ENCODE assay signal across 25 cellular contexts in genomic region chr10:62765726-62766125, GRCh38. TPM values are rescaled to one million over a fixed set of nuclear protein-coding genes. Genes with fewer than 3 reads are reported as not detected.
DNase-seq lines count a peak whose midpoint lies in the region; ATAC-seq, FAIRE-seq and TF ChIP-seq lines count a peak whose summit lies in the region.
"Had no signal": no experiment of that assay in that cellular context is flagged by ENCODE, and none has a peak within 500 bp of the region (broad histone marks: within the 10 kb centered on the region; RNA-seq: fewer than 3 reads in every experiment).

No MANE protein-coding gene starts in this region.

- FAIRE-seq in HTR-8/SVneo (lab: Jason Lieb, UNC) (no peak), GM12892 (lab: Jason Lieb, UNC) (no peak)
- FAIRE-seq: A549, GM12891, H54 had no signal

- H3K4ac ChIP-seq in H9 (ENCODE audit: low read depth, low read length), result no peak overlapping the region

- WGBS in H9 (ENCODE audit: extremely low coverage, insufficient read length, low lambda C conversion rate), result no CpG with 5 or more reads among the region's 2 CpGs

- no peaks in the 10 kb centered on the region for H4K20me1 ChIP-seq in H9 (ENCODE audit: control insufficient read depth, insufficient read depth, insufficient read length)
- H4K20me1 ChIP-seq: BLaER1 treated with 17β-estradiol and CSF1 and Interleukin-3, amounts not matched to agents 10 nM and 100 nM had no signal

- no peak for TF ChIP-seq CTCF in H9 (conservative IDR thresholded peaks at IDR 0.05)

- no peak overlapping the region for H3T11ph ChIP-seq in H9 (ENCODE audit: low read length)

- no peak overlapping the region for H3K27ac ChIP-seq in H9 (ENCODE audit: insufficient read length, low read depth, low read length)
- H3K27ac ChIP-seq: A549; BLaER1 treated with 17β-estradiol and CSF1 and Interleukin-3, amounts not matched to agents 10 nM and 100 nM had no signal

- no peak overlapping the region for H4K5ac ChIP-seq in H9 (ENCODE audit: insufficient read length, low read depth, low read length)

- peak; percentile 54 to 75 for ATAC-seq in naive thymus-derived CD8-positive, alpha-beta T cell
- ATAC-seq in stimulated activated naive B cell treated with anti-CD40 and anti-IgM and Interleukin-4, amounts not matched to agents 10 μg/mL and 1 μg/mL and 100 μg/mL, for 72 hours (replicated peaks), result no peak
- ATAC-seq: A549 had no signal

- peaks cover 29% of the 10 kb centered on the region for H3K4me1 Mint-ChIP-seq in activated naive CD4-positive, alpha-beta T cell treated with anti-CD3 and anti-CD28 coated beads, Interleukin-2, amount 50 U/mL, for 24 hours
- H3K4me1 Mint-ChIP-seq in H9, result peaks cover 19 to 21% of the 10 kb centered on the region in 2 experiments
- H3K4me1 Mint-ChIP-seq in naive thymus-derived CD8-positive, alpha-beta T cell, result peaks cover 12 to 14% (median 12%) of the 10 kb centered on the region in 4 donors
- H3K4me1 Mint-ChIP-seq in stimulated activated naive B cell treated with anti-CD40 and anti-IgM and Interleukin-4, amounts not matched to agents 10 μg/mL and 1 μg/mL and 100 μg/mL, for 72 hours, result peaks cover 25 to 44% of the 10 kb centered on the region in 2 donors

- no peak overlapping the region for H3K9ac ChIP-seq in H9 (ENCODE audit: extremely low read depth, insufficient read length, low read length)
- H3K9ac ChIP-seq: BLaER1 treated with 17β-estradiol and CSF1 and Interleukin-3, amounts not matched to agents 10 nM and 100 nM had no signal

- no peak overlapping the region for H3K14ac ChIP-seq in H9 (ENCODE audit: insufficient read depth, low read length)

- no peak for TF ChIP-seq POLR2A in GM12892 (IDR thresholded peaks at IDR 0.05; ENCODE audit: low read depth, low read length)

- H3K27me3 ChIP-seq in H9 (ENCODE audit: insufficient read depth, low read length), result no peaks in the 10 kb centered on the region
- H3K27me3 ChIP-seq: BE2C; BLaER1 treated with 17β-estradiol and CSF1 and Interleukin-3, amounts not matched to agents 10 nM and 100 nM had no signal

- H3K4me3 Mint-ChIP-seq in activated naive CD4-positive, alpha-beta T cell treated with anti-CD3 and anti-CD28 coated beads, Interleukin-2, amount 50 U/mL, for 24 hours, result no peak overlapping the region
- no peak overlapping the region for H3K4me3 Mint-ChIP-seq in H9
- H3K4me3 Mint-ChIP-seq in naive thymus-derived CD8-positive, alpha-beta T cell, result peak overlapping the region in 1 of 10 donors; percentile 48
- H3K4me3 Mint-ChIP-seq in stimulated activated naive B cell treated with anti-CD40 and anti-IgM and Interleukin-4, amounts not matched to agents 10 μg/mL and 1 μg/mL and 100 μg/mL, for 72 hours, result no peak overlapping the region
- H3K4me3 Mint-ChIP-seq: CD14-positive monocyte; CD4-positive, alpha-beta T cell had no signal

- H2BK15ac ChIP-seq in H9 (ENCODE audit: low read depth, low read length), result 0 out of 2 replicates have a peak overlapping the region, but pooled peaks have one; percentile 15

- POLR2A ChIA-PET in naive thymus-derived CD8-positive, alpha-beta T cell (lab: Charles Lee), result interaction anchor here (1.2 to 1.4 kb wide), 2 partner anchors 14 to 31 kb away, joined by 3 to 4 read pairs; no protein-coding TSS in a partner anchor

- H3K9me3 Mint-ChIP-seq in activated naive CD4-positive, alpha-beta T cell treated with anti-CD3 and anti-CD28 coated beads, Interleukin-2, amount 50 U/mL, for 24 hours, result no peaks in the 10 kb centered on the region
- no peaks in the 10 kb centered on the region; a peak in 1 of 5 replicates for H3K9me3 Mint-ChIP-seq in H9
- no peaks in the 10 kb centered on the region for H3K9me3 Mint-ChIP-seq in naive thymus-derived CD8-positive, alpha-beta T cell
- peaks cover 0 to 6% of the 10 kb centered on the region in 2 donors for H3K9me3 Mint-ChIP-seq in stimulated activated naive B cell treated with anti-CD40 and anti-IgM and Interleukin-4, amounts not matched to agents 10 μg/mL and 1 μg/mL and 100 μg/mL, for 72 hours
- H3K9me3 Mint-ChIP-seq: CD4-positive, alpha-beta T cell had no signal

- no peak overlapping the region for H2AFZ ChIP-seq in H9 (ENCODE audit: low read length)

- no peaks in the 10 kb centered on the region for H3K79me1 ChIP-seq in H9 (ENCODE audit: insufficient read depth, low read depth, low read length, poor library complexity, severe bottlenecking)

- H2BK120ac ChIP-seq in H9 (ENCODE audit: low read depth, low read length, poor library complexity, severe bottlenecking), result no peak overlapping the region

- H2AK5ac ChIP-seq in H9 (ENCODE audit: insufficient read length, low read length), result no peak overlapping the region

- no peak overlapping the region for H4K91ac ChIP-seq in H9 (ENCODE audit: insufficient read length, low read depth, low read length)

- no peak overlapping the region for H2BK5ac ChIP-seq in H9 (ENCODE audit: insufficient read length, low read length)

- no peak overlapping the region for H3K4me2 ChIP-seq in H9 (ENCODE audit: insufficient read depth, insufficient read length, low read length)
- H3K4me2 ChIP-seq: A549; BLaER1 treated with 17β-estradiol and CSF1 and Interleukin-3, amounts not matched to agents 10 nM and 100 nM had no signal

- no peak overlapping the region for H3K23ac ChIP-seq in H9 (ENCODE audit: insufficient read length, low read depth, low read length)

- no peak for DNase-seq in activated naive CD4-positive, alpha-beta T cell treated with anti-CD3 and anti-CD28 coated beads, Interleukin-2, amount 50 U/mL, for 16 hours
- DNase-seq in H9, result no peak
- peak in 2 of 10 donors; percentile 15 to 24 for DNase-seq in naive thymus-derived CD8-positive, alpha-beta T cell
- DNase-seq in stimulated activated naive B cell treated with anti-CD40 and anti-IgM and Interleukin-4, amounts not matched to agents 10 μg/mL and 1 μg/mL and 100 μg/mL, for 72 hours, result no peak
- DNase-seq in HTR-8/SVneo (ENCODE audit: insufficient read length, low spot score), result no peak
- no peak for DNase-seq in GM12892 (ENCODE audit: insufficient read length)
- DNase-seq: 8988T; ACHN; AML-193; BE2C; Calu3; CD4-positive, alpha-beta T cell; COR-L47; DMS53; DMS79 treated with DMSO at 0.1 percent for 48 hours; GF-D8; GOT3; HCEC 1CT had no signal

- H3K27me3 Mint-ChIP-seq in activated naive CD4-positive, alpha-beta T cell treated with anti-CD3 and anti-CD28 coated beads, Interleukin-2, amount 50 U/mL, for 24 hours, result no peaks in the 10 kb centered on the region
- no peaks in the 10 kb centered on the region for H3K27me3 Mint-ChIP-seq in H9 (ENCODE audit: low read depth)
- H3K27me3 Mint-ChIP-seq in naive thymus-derived CD8-positive, alpha-beta T cell, result peaks cover 0 to 2% (median 0%) of the 10 kb centered on the region in 5 donors
- no peaks in the 10 kb centered on the region for H3K27me3 Mint-ChIP-seq in stimulated activated naive B cell treated with anti-CD40 and anti-IgM and Interleukin-4, amounts not matched to agents 10 μg/mL and 1 μg/mL and 100 μg/mL, for 72 hours
- H3K27me3 Mint-ChIP-seq: CD4-positive, alpha-beta T cell had no signal

- no peaks in the 10 kb centered on the region for H3K9me3 ChIP-seq in H9 (ENCODE audit: control insufficient read depth, low read depth, low read length)
- H3K9me3 ChIP-seq: A549; BE2C; BLaER1 treated with 17β-estradiol and CSF1 and Interleukin-3, amounts not matched to agents 10 nM and 100 nM had no signal

- no peak overlapping the region for H3K18ac ChIP-seq in H9 (ENCODE audit: insufficient read length, low read depth, low read length)

- peak overlapping the region; percentile 52 for H3K27ac Mint-ChIP-seq in activated naive CD4-positive, alpha-beta T cell treated with anti-CD3 and anti-CD28 coated beads, Interleukin-2, amount 50 U/mL, for 24 hours
- no peak overlapping the region for H3K27ac Mint-ChIP-seq in H9
- H3K27ac Mint-ChIP-seq in naive thymus-derived CD8-positive, alpha-beta T cell, result peak overlapping the region in 3 of 10 donors; percentile 41 to 67 (median 43)
- H3K27ac Mint-ChIP-seq in stimulated activated naive B cell treated with anti-CD40 and anti-IgM and Interleukin-4, amounts not matched to agents 10 μg/mL and 1 μg/mL and 100 μg/mL, for 72 hours, result peak overlapping the region; percentile 51
- H3K27ac Mint-ChIP-seq: CD14-positive monocyte; CD4-positive, alpha-beta T cell had no signal

- no peak overlapping the region for H2BK12ac ChIP-seq in H9 (ENCODE audit: insufficient read length, low read depth, low read length)

- H3K56ac ChIP-seq in H9 (ENCODE audit: insufficient read length, low read depth, low read length), result no peak overlapping the region

- H3K79me2 ChIP-seq in H9 (ENCODE audit: insufficient read depth, low read length), result no peaks in the 10 kb centered on the region

- H2BK20ac ChIP-seq in H9 (ENCODE audit: low read depth, low read length, poor library complexity, severe bottlenecking), result no peak overlapping the region

- H3K4me1 ChIP-seq in H9 (ENCODE audit: insufficient read depth, low read length), result no peaks in the 10 kb centered on the region; the same call in 1 of the 2 replicates
- H3K4me1 ChIP-seq: A549, BE2C had no signal

- H3K23me2 ChIP-seq in H9 (ENCODE audit: insufficient read length, low read depth, low read length, poor library complexity, severe bottlenecking), result no peaks in the 10 kb centered on the region

- no peak overlapping the region for H4K8ac ChIP-seq in H9 (replicated peaks; ENCODE audit: insufficient read length, low read depth, low read length)

- no peaks in the 10 kb centered on the region for H3K36me3 Mint-ChIP-seq in activated naive CD4-positive, alpha-beta T cell treated with anti-CD3 and anti-CD28 coated beads, Interleukin-2, amount 50 U/mL, for 24 hours
- no peaks in the 10 kb centered on the region for H3K36me3 Mint-ChIP-seq in H9 (ENCODE audit: insufficient read depth in 1 of 3, low read depth in 3 of 3)
- H3K36me3 Mint-ChIP-seq in naive thymus-derived CD8-positive, alpha-beta T cell, result no peaks in the 10 kb centered on the region
- H3K36me3 Mint-ChIP-seq in stimulated activated naive B cell treated with anti-CD40 and anti-IgM and Interleukin-4, amounts not matched to agents 10 μg/mL and 1 μg/mL and 100 μg/mL, for 72 hours, result no peaks in the 10 kb centered on the region

RNA-seq across cellular contexts. Expression of gene ADO, which starts 38.8 kb away (rescaled TPM):
- total RNA-seq in H9 (2021), result 30.5 and 31.6 TPM in 2 replicates
- total RNA-seq in naive thymus-derived CD8-positive, alpha-beta T cell, result 10 to 100 TPM; 15.5 to 15.6 TPM
- polyA plus RNA-seq in naive thymus-derived CD8-positive, alpha-beta T cell, result 1 to 10 TPM; 1.7 to 3.2 (median 3.2) TPM
- 20.1 TPM for polyA plus RNA-seq in GM12892 (2012; ENCODE audit: missing spikeins)

RNA-seq across cellular contexts. Expression of gene EGR2, which starts 50.4 kb away (rescaled TPM):
- 2.6 and 3.0 TPM in 2 replicates for total RNA-seq in H9 (2021)
- total RNA-seq in naive thymus-derived CD8-positive, alpha-beta T cell, result 1 to 10 TPM; 1.1 to 1.2 TPM
- polyA plus RNA-seq in naive thymus-derived CD8-positive, alpha-beta T cell, result under 1 TPM; 0.07 to 0.28 (median 0.10) TPM
- 68.4 TPM for polyA plus RNA-seq in GM12892 (2012; ENCODE audit: missing spikeins)
- total RNA-seq: G401 had no signal

Comparison
In these comparisons a context has a peak if more than half of its experiments do, and no peak if none do; other contexts are left out.
1. H3K27ac Mint-ChIP-seq: peak in activated naive CD4-positive, alpha-beta T cell treated with anti-CD3 and anti-CD28 coated beads, Interleukin-2, amount 50 U/mL, for 24 hours (single experiment) and stimulated activated naive B cell treated with anti-CD40 and anti-IgM and Interleukin-4, amounts not matched to agents 10 μg/mL and 1 μg/mL and 100 μg/mL, for 72 hours (single experiment); none in H9 (0 of 3).
2. ATAC-seq: peak in naive thymus-derived CD8-positive, alpha-beta T cell (2 of 2); none in stimulated activated naive B cell treated with anti-CD40 and anti-IgM and Interleukin-4, amounts not matched to agents 10 μg/mL and 1 μg/mL and 100 μg/mL, for 72 hours (0 of 2).